Comparison of ENCODE assay signal across 8 cellular contexts in the genomic region with DNA sequence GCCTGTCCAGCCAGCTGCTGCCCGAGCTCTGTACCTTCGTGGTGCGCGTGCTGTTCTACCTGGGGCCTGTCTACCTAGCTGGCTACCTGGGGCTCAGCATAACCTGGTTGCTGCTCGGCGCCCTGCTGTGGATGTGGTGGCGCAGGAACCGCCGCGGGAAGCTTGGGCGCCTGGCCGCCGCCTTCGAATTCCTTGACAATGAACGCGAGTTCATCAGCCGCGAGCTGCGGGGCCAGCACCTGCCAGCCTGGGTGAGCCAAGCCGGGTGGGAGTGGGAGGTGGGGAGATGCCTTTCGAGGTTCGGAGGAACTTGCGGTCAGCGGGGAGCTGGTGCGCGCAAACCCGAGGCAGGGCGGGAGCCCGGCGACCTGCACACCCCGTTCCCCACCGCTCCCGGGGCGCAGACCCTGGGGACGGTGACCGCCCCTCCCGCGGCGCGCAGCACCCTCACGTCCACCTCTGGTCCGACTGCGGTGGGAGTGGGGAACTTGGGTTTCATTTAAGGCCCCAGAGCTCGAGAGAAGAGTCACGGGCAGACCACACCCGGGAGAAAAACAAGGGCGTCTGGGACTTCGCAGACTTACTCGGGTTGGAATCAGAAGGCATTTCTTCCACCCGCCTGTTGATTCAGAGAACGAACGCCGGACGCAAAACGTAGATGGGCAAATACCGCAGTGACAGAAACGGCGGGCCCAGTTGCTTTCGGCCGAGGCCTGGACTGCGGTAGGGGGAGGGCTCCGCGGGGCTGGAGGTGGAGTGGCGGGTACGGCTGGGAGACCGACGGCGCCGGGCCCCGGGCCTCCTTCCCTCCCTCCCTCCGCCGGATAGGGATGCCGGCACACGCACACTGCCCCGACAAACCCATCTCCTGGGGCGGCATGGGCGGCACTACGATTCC. TPM values are rescaled to one million over a fixed set of nuclear protein-coding genes. Genes with fewer than 3 reads are reported as not detected.
DNase-seq lines count a peak whose midpoint lies in the region; ATAC-seq and TF ChIP-seq lines count a peak whose summit lies in the region.

No MANE protein-coding gene starts in this region.

- no peaks in the 10 kb centered on the region for H3K27me3 ChIP-seq in right atrium auricular region

- H3K4me3 Mint-ChIP-seq in activated B cell treated with CpG ODN at 0.5 μM for 24 hours: peak overlapping the region; percentile 28

- H3K27ac Mint-ChIP-seq in activated B cell treated with CpG ODN at 0.5 μM for 24 hours: no peak overlapping the region

- CTCF ChIA-PET in activated B cell treated with CpG ODN at 0.5 μM for 24 hours (lab: Charles Lee): no interaction called here

- intact Hi-C loops in activated B cell treated with CpG ODN at 0.5 μM for 24 hours (cut with micrococcal nuclease): no loop called here

- H3K4me3 ChIP-seq in right atrium auricular region: peak overlapping the region; percentile 43 to 60

- H3K36me3 ChIP-seq in right atrium auricular region: no peaks in the 10 kb centered on the region

- peaks cover 51% of the 10 kb centered on the region for H3K27me3 Mint-ChIP-seq in activated B cell treated with CpG ODN at 0.5 μM for 24 hours

- ATAC-seq in activated B cell treated with CpG ODN at 0.5 μM for 24 hours (ENCODE audit: low read depth): no peak

- DNase-seq in NCI-H748 (lab: John Stamatoyannopoulos, UW; ENCODE audit: unreplicated experiment) (peak; percentile 17), NCI-H748 treated with DMSO at 0.1 percent for 48 hours (lab: John Stamatoyannopoulos, UW) (no peak), activated B cell treated with CpG ODN at 0.5 μM for 24 hours (no peak), right atrium auricular region (ENCODE audit: low spot score) (no peak), retina (peak; percentile 58), GM19238 (ENCODE audit: insufficient read length, low spot score) (no peak), HCEC 1CT (no peak), middle frontal gyrus (ENCODE audit: extremely low spot score, low spot score) (no peak)

- peaks cover 0 to 22% of the 10 kb centered on the region in 2 donors for H3K4me1 ChIP-seq in right atrium auricular region

- TF ChIP-seq CTCF in activated B cell treated with CpG ODN at 0.5 μM for 24 hours (IDR thresholded peaks at IDR 0.05) (no peak), right atrium auricular region (IDR thresholded peaks at IDR 0.05) (no peak)

- no peak overlapping the region for H3K27ac ChIP-seq in right atrium auricular region

- no peaks in the 10 kb centered on the region for H3K9me3 ChIP-seq in right atrium auricular region

- H3K9me3 Mint-ChIP-seq in activated B cell treated with CpG ODN at 0.5 μM for 24 hours: no peaks in the 10 kb centered on the region

- peaks cover 16% of the 10 kb centered on the region for H3K4me1 Mint-ChIP-seq in activated B cell treated with CpG ODN at 0.5 μM for 24 hours

- no peaks in the 10 kb centered on the region for H3K36me3 Mint-ChIP-seq in activated B cell treated with CpG ODN at 0.5 μM for 24 hours (ENCODE audit: low read depth)

- POLR2A ChIA-PET in activated B cell treated with CpG ODN at 0.5 μM for 24 hours (lab: Charles Lee): no interaction called here

RNA-seq across cellular contexts. Expression of a gene that starts 0.7 kb away (rescaled TPM):
- total RNA-seq in activated B cell treated with CpG ODN at 0.5 μM for 24 hours (not detected in 2 replicates), right atrium auricular region (1 to 10 TPM; 1.6 to 2.6 TPM)

Comparison
In these comparisons a context has a peak if more than half of its experiments do, and no peak if none do; other contexts are left out.
1. DNase-seq: peak in NCI-H748 (single experiment) and retina (single experiment); none in NCI-H748 treated with DMSO at 0.1 percent for 48 hours (single experiment), activated B cell treated with CpG ODN at 0.5 μM for 24 hours (single experiment), right atrium auricular region (single experiment), GM19238 (single experiment), HCEC 1CT (single experiment) and middle frontal gyrus (single experiment).